27 cellular contexts compared by ENCODE assay signal in genomic region chr3:123440181-123440580, GRCh38. TPM values are rescaled to one million over a fixed set of nuclear protein-coding genes. Genes with fewer than 3 reads are reported as not detected.
DNase-seq lines count a peak whose midpoint lies in the region.
"Had no signal": no experiment of that assay in that cellular context is flagged by ENCODE, and none has a peak within 500 bp of the region (broad histone marks: within the 10 kb centered on the region; RNA-seq: fewer than 3 reads in every experiment).

No MANE protein-coding gene starts in this region.

- peak overlapping the region; percentile 90 for H3K27ac ChIP-seq in cingulate gyrus (ENCODE audit: low read depth, low read length)
- no peak overlapping the region for H3K27ac ChIP-seq in effector memory CD4-positive, alpha-beta T cell (ENCODE audit: insufficient read depth, low read length, poor library complexity, severe bottlenecking)
- H3K27ac ChIP-seq: BLaER1, breast epithelium, colonic mucosa, foreskin keratinocyte, PC-9, tibial nerve, WERI-Rb-1 had no signal

- no peak overlapping the region for H3K4me3 ChIP-seq in effector memory CD4-positive, alpha-beta T cell (ENCODE audit: insufficient read depth, low read depth, low read length, poor library complexity, severe bottlenecking)
- H3K4me3 ChIP-seq: BLaER1, breast epithelium, colonic mucosa, PC-9, tibial nerve had no signal

- peaks cover 6% of the 10 kb centered on the region for H3K27me3 ChIP-seq in effector memory CD4-positive, alpha-beta T cell (replicated peaks; ENCODE audit: control insufficient read depth, insufficient read depth, low read length, poor library complexity, severe bottlenecking)
- H3K27me3 ChIP-seq: BLaER1, breast epithelium, colonic mucosa, tibial nerve had no signal

- H3K4me1 ChIP-seq in effector memory CD4-positive, alpha-beta T cell (ENCODE audit: control insufficient read depth, insufficient read depth, low read length, poor library complexity, severe bottlenecking): no peaks in the 10 kb centered on the region
- H3K4me1 ChIP-seq: BLaER1, breast epithelium, colonic mucosa, foreskin keratinocyte, tibial nerve had no signal

- H3K9me3 ChIP-seq in effector memory CD4-positive, alpha-beta T cell (ENCODE audit: control insufficient read depth, low read length): no peaks in the 10 kb centered on the region
- H3K9me3 ChIP-seq: BLaER1, breast epithelium, colonic mucosa, tibial nerve had no signal

- no peaks in the 10 kb centered on the region for H3K36me3 ChIP-seq in effector memory CD4-positive, alpha-beta T cell (ENCODE audit: control insufficient read depth, insufficient read depth, low read length)
- H3K36me3 ChIP-seq: BLaER1, breast epithelium, colonic mucosa, tibial nerve, WERI-Rb-1 had no signal

- DNase-seq in SK-MEL-5 (ENCODE audit: low read depth, low spot score): peak; percentile 33
- DNase-seq in medulla oblongata (ENCODE audit: extremely low spot score): peak; percentile 94
- peak; percentile 93 for DNase-seq in superior temporal gyrus (ENCODE audit: extremely low spot score)
- no peak for DNase-seq in hepatic stellate cell (ENCODE audit: low spot score)
- no peak for DNase-seq in effector memory CD4-positive, alpha-beta T cell
- DNase-seq in DMS53 (lab: John Stamatoyannopoulos, UW): no peak
- DNase-seq: activated CD4-positive, alpha-beta T cell treated with anti-CD3 and anti-CD28 coated beads, Interleukin-2, amount 10 ng/mL, durations not matched to agents 24 days and 14 days; activated T-cell treated with anti-CD3 and anti-CD28 coated beads, Interleukin-2, amount 50 U/mL, for 4 hours; colonic mucosa; COR-L47; DMS79; foreskin keratinocyte; H7; IMR-90; NCI-H1694 treated with DMSO at 0.1 percent for 48 hours; NCI-H2171; NCI-H510A treated with DMSO at 0.1 percent for 48 hours; PC-9; Right ventricle myocardium superior; stimulated activated naive CD4-positive, alpha-beta T cell treated with Interleukin-2 at 50 U/mL for 16 hours; T1000; WERI-Rb-1 had no signal

- in situ Hi-C loops in SK-MEL-5 (cut with HindIII; ENCODE audit: low pct_unique_long_range_greater_than_20kb, low sequenced_read_pairs): no loop called here

RNA-seq across cellular contexts. Expression of gene ADCY5, which starts 8.7 kb away (rescaled TPM):
- total RNA-seq in SK-MEL-5 (2014; rRNA removed; shearing (Covaris generic)): 1.0 and 1.2 TPM in 2 replicates
- 0.46 and 0.49 TPM in 2 replicates for polyA plus RNA-seq in SK-MEL-5 (2015; cell fraction: cytosol; rRNA removed)
- polyA plus RNA-seq in SK-MEL-5 (2015; cell fraction: nucleus; rRNA removed): 0.22 and 2.5 TPM in 2 replicates
- total RNA-seq: activated CD4-positive, alpha-beta T cell treated with anti-CD3 and anti-CD28 coated beads, Interleukin-2, amount 10 ng/mL, durations not matched to agents 24 days and 14 days had no signal
- polyA plus RNA-seq: keratinocyte had no signal

Comparison
In these comparisons a context has a peak if more than half of its experiments do, and no peak if none do; other contexts are left out.
1. DNase-seq: peak in SK-MEL-5 (single experiment), medulla oblongata (single experiment) and superior temporal gyrus (single experiment); none in hepatic stellate cell (single experiment), effector memory CD4-positive, alpha-beta T cell (0 of 3) and DMS53 (single experiment).